ENCODE assay signal across 22 cellular contexts in the genomic region with DNA sequence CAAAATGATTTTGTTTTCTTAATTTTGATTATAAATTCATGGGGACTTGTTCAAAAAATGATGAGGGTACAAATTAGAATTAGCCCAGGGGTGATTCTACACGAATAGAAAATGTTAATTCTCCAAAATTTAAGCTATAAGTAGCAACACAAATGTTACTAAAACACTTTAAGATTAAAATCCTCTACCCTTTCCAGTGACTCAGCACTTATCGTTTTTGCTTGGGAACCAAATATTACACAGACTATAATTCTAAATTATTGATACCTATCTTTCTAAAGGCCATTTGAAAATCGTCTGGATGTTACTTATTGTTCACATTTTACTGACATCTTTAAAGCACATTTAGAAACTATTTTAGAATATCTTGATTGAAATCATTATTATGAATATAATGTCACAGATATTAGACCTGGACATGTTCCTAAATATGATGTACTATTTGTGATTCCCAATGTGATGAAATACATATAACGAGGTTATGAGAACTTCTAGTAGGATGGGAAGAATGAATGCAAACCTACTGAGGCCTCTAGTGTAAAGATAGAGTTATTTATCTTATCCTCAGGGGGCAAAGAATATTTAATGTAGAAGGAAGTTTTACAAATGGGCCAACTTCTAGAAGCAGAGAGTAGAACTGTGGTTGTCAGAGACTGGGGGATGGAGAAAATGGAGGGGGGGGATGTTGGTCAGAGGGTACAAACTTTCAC.
DNase-seq lines count a peak whose midpoint lies in the region; ATAC-seq, FAIRE-seq and TF ChIP-seq lines count a peak whose summit lies in the region.
"Had no signal": no experiment of that assay in that cellular context is flagged by ENCODE, and none has a peak within 500 bp of the region (broad histone marks: within the 10 kb centered on the region; RNA-seq: fewer than 3 reads in every experiment).

No MANE protein-coding gene starts in this region.

- WGBS in HepG2 (ENCODE audit: low lambda C conversion rate): 0% methylated on average over 4 of the region's 4 CpGs
- 71% methylated on average over 4 of the region's 4 CpGs for WGBS in right lobe of liver (ENCODE audit: insufficient coverage, low coverage, low lambda C conversion rate, missing lambda C conversion rate)

- H3K36me3 Mint-ChIP-seq in GM23338 (ENCODE audit: low read depth): no peaks in the 10 kb centered on the region
- peaks cover 5 to 6% of the 10 kb centered on the region in 2 donors for H3K36me3 Mint-ChIP-seq in activated naive CD4-positive, alpha-beta T cell treated with anti-CD3 and anti-CD28 coated beads, Interleukin-2, amount 50 U/mL, for 72 hours
- H3K36me3 Mint-ChIP-seq: CD8-positive, alpha-beta T cell had no signal

- DNase-seq in HepG2 (ENCODE audit: low spot score) (no peak), right lobe of liver (no peak), GM23338 (ENCODE audit: low spot score) (no peak), SK-N-MC (ENCODE audit: low read depth, low spot score) (peak; percentile 93), SIG-M5 (lab: John Stamatoyannopoulos, UW) (no peak)
- no peak for DNase-seq in activated CD4-positive, alpha-beta T cell treated with anti-CD3 and anti-CD28 coated beads, Interleukin-2, amount 50 U/mL, for 4 hours
- DNase-seq in activated naive CD4-positive, alpha-beta T cell treated with anti-CD3 and anti-CD28 coated beads, Interleukin-2, amount 50 U/mL, for 72 hours (ENCODE audit: low spot score in 2 of 2): no peak
- DNase-seq: AML-193; Caco-2; Calu3; CD4-positive, alpha-beta T cell; CD8-positive, alpha-beta T cell; DMS79 treated with DMSO at 0.1 percent for 48 hours; GF-D8 had no signal

- ATAC-seq in HepG2 (no peak), right lobe of liver (no peak), GM23338 (no peak)
- ATAC-seq in activated naive CD4-positive, alpha-beta T cell treated with anti-CD3 and anti-CD28 coated beads, Interleukin-2, amount 50 U/mL, for 72 hours: no peak
- ATAC-seq: CD8-positive, alpha-beta T cell had no signal

- CTCF ChIA-PET in HepG2 (lab: Yijun Ruan, JAX; ENCODE audit: low intra/inter-chr PET ratio, low total read pairs): no interaction called here

- H3K36me3 ChIP-seq in HepG2 (replicated peaks in 1 of 2; ENCODE audit: control insufficient read depth in 1 of 2, insufficient read depth in 2 of 2, low read length in 2 of 2) (no peaks in the 10 kb centered on the region), right lobe of liver (no peaks in the 10 kb centered on the region), GM23338 (ENCODE audit: insufficient read depth) (no peaks in the 10 kb centered on the region), SK-N-MC (ENCODE audit: insufficient read depth, low read length) (no peaks in the 10 kb centered on the region; the same call in 1 of the 2 replicates)
- H3K36me3 ChIP-seq: BLaER1 treated with 17β-estradiol and CSF1 and Interleukin-3, amounts not matched to agents 10 nM and 100 nM had no signal

- no peaks in the 10 kb centered on the region for H3K9me3 Mint-ChIP-seq in GM23338
- peaks cover 6% of the 10 kb centered on the region in 2 donors for H3K9me3 Mint-ChIP-seq in activated naive CD4-positive, alpha-beta T cell treated with anti-CD3 and anti-CD28 coated beads, Interleukin-2, amount 50 U/mL, for 72 hours

- H3K27me3 ChIP-seq in HepG2 (ENCODE audit: control insufficient read depth in 1 of 2, insufficient read depth in 2 of 2, low read length in 2 of 2) (no peaks in the 10 kb centered on the region), right lobe of liver (no peaks in the 10 kb centered on the region), GM23338 (ENCODE audit: insufficient read depth) (no peaks in the 10 kb centered on the region)
- H3K27me3 ChIP-seq: BLaER1 treated with 17β-estradiol and CSF1 and Interleukin-3, amounts not matched to agents 10 nM and 100 nM had no signal

- no peak for TF ChIP-seq CTCF in HepG2 (CRISPR knock-in tag; IDR thresholded peaks at IDR 0.05)
- TF ChIP-seq CTCF in right lobe of liver (IDR thresholded peaks at IDR 0.05): no peak
- no peak for TF ChIP-seq CTCF in GM23338 (conservative IDR thresholded peaks at IDR 0.05; ENCODE audit: low read depth in 2 of 2)

- intact Hi-C loops in HepG2 (cut with micrococcal nuclease; ENCODE audit: unreplicated experiment): no loop called here
- intact Hi-C loops in right lobe of liver (cut with DNase I): no loop called here

- H3K4me1 ChIP-seq in HepG2 (ENCODE audit: insufficient read depth, low read length) (no peaks in the 10 kb centered on the region), right lobe of liver (no peaks in the 10 kb centered on the region), GM23338 (ENCODE audit: insufficient read depth) (no peaks in the 10 kb centered on the region)

- no peaks in the 10 kb centered on the region for H4K20me1 ChIP-seq in HepG2 (ENCODE audit: insufficient read depth, low read length)
- no peaks in the 10 kb centered on the region for H4K20me1 ChIP-seq in GM23338 (replicated peaks; ENCODE audit: insufficient read depth)
- H4K20me1 ChIP-seq: BLaER1 treated with 17β-estradiol and CSF1 and Interleukin-3, amounts not matched to agents 10 nM and 100 nM had no signal

- no peaks in the 10 kb centered on the region; the same call in 2 of the 3 replicates for H3K4me1 Mint-ChIP-seq in GM23338
- H3K4me1 Mint-ChIP-seq: B cell had no signal

- no TSS peak for BruUV-seq in HepG2 (replicated peaks; lab: Mats Ljungman, UMichigan)

- H3K4me3 ChIP-seq in HepG2 (replicated peaks in 1 of 3; ENCODE audit: insufficient read depth in 1 of 3, low read depth in 2 of 3, low read length in 3 of 3) (no peak overlapping the region), right lobe of liver (no peak overlapping the region), GM23338 (no peak overlapping the region), SK-N-MC (peak overlapping the region; percentile 38)
- H3K4me3 ChIP-seq: BLaER1 treated with 17β-estradiol and CSF1 and Interleukin-3, amounts not matched to agents 10 nM and 100 nM had no signal

- no peak for TF ChIP-seq POLR2A in HepG2 (IDR thresholded peaks at IDR 0.05; ENCODE audit: insufficient read depth in 1 of 2, low read depth in 2 of 2, low read length in 2 of 2)
- no peak for TF ChIP-seq POLR2A in right lobe of liver (IDR thresholded peaks at IDR 0.05)

- TF ChIP-seq EP300 in HepG2 (IDR thresholded peaks at IDR 0.05; ENCODE audit: low read depth in 2 of 2, low read length in 2 of 2) (no peak), HepG2 (CRISPR knock-in tag; IDR thresholded peaks at IDR 0.05; ENCODE audit: borderline replicate concordance) (no peak)

- peak overlapping the region; percentile 41; the same call in 1 of the 2 replicates for H3K27ac Mint-ChIP-seq in GM23338
- no peak overlapping the region for H3K27ac Mint-ChIP-seq in activated naive CD4-positive, alpha-beta T cell treated with anti-CD3 and anti-CD28 coated beads, Interleukin-2, amount 50 U/mL, for 72 hours
- H3K27ac Mint-ChIP-seq: B cell; CD4-positive, alpha-beta T cell; CD8-positive, alpha-beta T cell had no signal

- TF ChIP-seq RAD21 in HepG2 (CRISPR knock-in tag; IDR thresholded peaks at IDR 0.05): no peak

- H3K27ac ChIP-seq in HepG2 (ENCODE audit: extremely low read length, insufficient read depth, low read length) (no peak overlapping the region), right lobe of liver (no peak overlapping the region), GM23338 (ENCODE audit: low read depth) (no peak overlapping the region), SK-N-MC (peak overlapping the region; percentile 100)
- H3K27ac ChIP-seq: 22Rv1; BLaER1 treated with 17β-estradiol and CSF1 and Interleukin-3, amounts not matched to agents 10 nM and 100 nM; C4-2B had no signal

- no peak overlapping the region for H3K4me2 ChIP-seq in HepG2 (ENCODE audit: low read depth, low read length)
- no peak overlapping the region for H3K4me2 ChIP-seq in GM23338
- H3K4me2 ChIP-seq: BLaER1 treated with 17β-estradiol and CSF1 and Interleukin-3, amounts not matched to agents 10 nM and 100 nM had no signal

- POLR2A ChIA-PET in HepG2 (lab: Yijun Ruan, JAX): no interaction called here

- H3K9me3 ChIP-seq in HepG2 (ENCODE audit: low read length) (no peaks in the 10 kb centered on the region), right lobe of liver (no peaks in the 10 kb centered on the region), SK-N-MC (ENCODE audit: low read depth, low read length) (no peaks in the 10 kb centered on the region)
- H3K9me3 ChIP-seq: Caco-2 had no signal

- H3F3A ChIP-seq in GM23338 (replicated peaks; ENCODE audit: low read depth): no peaks in the 10 kb centered on the region

- in situ Hi-C loops in HepG2 (cut with HindIII; ENCODE audit: extremely low pct_ligation_motif_present, low pct_unique_long_range_greater_than_20kb): no loop called here

- no peaks in the 10 kb centered on the region for H3K27me3 Mint-ChIP-seq in GM23338 (ENCODE audit: insufficient read depth, low read depth, poor library complexity)
- H3K27me3 Mint-ChIP-seq: B cell; CD4-positive, alpha-beta T cell had no signal

- no peak overlapping the region for H2AFZ ChIP-seq in HepG2 (ENCODE audit: low read length)
- no peak overlapping the region for H2AFZ ChIP-seq in GM23338

- no peak overlapping the region for H3K9ac ChIP-seq in HepG2 (ENCODE audit: insufficient read depth, low read depth, low read length)
- peak overlapping the region; percentile 77 for H3K9ac ChIP-seq in SK-N-MC (ENCODE audit: insufficient read length)
- H3K9ac ChIP-seq: BLaER1 treated with 17β-estradiol and CSF1 and Interleukin-3, amounts not matched to agents 10 nM and 100 nM had no signal

- no peak for FAIRE-seq in HepG2 (lab: Jason Lieb, UNC)
- FAIRE-seq: D721Med, G401.6, GM12891, GM19239 had no signal

- H3K4me3 Mint-ChIP-seq in GM23338: no peak overlapping the region
- H3K4me3 Mint-ChIP-seq: B cell; CD4-positive, alpha-beta T cell; CD8-positive, alpha-beta T cell had no signal

- H3K9me2 ChIP-seq in GM23338 (ENCODE audit: insufficient read depth): 0 out of 2 replicates have a peak, but pooled peaks cover 5% of the 10 kb centered on the region

- no peaks in the 10 kb centered on the region for H3K79me2 ChIP-seq in HepG2 (ENCODE audit: insufficient read depth, low read length)
- no peaks in the 10 kb centered on the region for H3K79me2 ChIP-seq in GM23338 (replicated peaks; ENCODE audit: insufficient read depth)

TF ChIP-seq in HepG2, 621 proteins besides CTCF, POLR2A, EP300 and RAD21 (continues in another document):
- no peak for TF ChIP-seq RBAK (CRISPR knock-in tag; IDR thresholded peaks at IDR 0.05)

TF ChIP-seq in GM23338, 12 proteins besides CTCF, POLR2A, EP300 and RAD21 (continues in another document):
- no peak for TF ChIP-seq JUNB (IDR thresholded peaks at IDR 0.05; ENCODE audit: unreplicated experiment)
